ENCODE assay signal across 8 cellular contexts in genomic region chr2:65186872-65187851, GRCh38. TPM values are rescaled to one million over a fixed set of nuclear protein-coding genes. Genes with fewer than 3 reads are reported as not detected.
DNase-seq lines count a peak whose midpoint lies in the region; ATAC-seq and TF ChIP-seq lines count a peak whose summit lies in the region.

No MANE protein-coding gene starts in this region.

- ATAC-seq in HG02798 (IDR thresholded peaks at IDR 0.05; ENCODE audit: poor library complexity, unreplicated experiment) (peak; percentile 76), GM18505 (IDR thresholded peaks at IDR 0.05; ENCODE audit: unreplicated experiment) (no peak)

- H3K27me3 ChIP-seq in GM06990 (replicated peaks; ENCODE audit: control insufficient read depth, insufficient read depth, low read length) = no peaks in the 10 kb centered on the region

- TF ChIP-seq POLR2A in GM18505 (IDR thresholded peaks at IDR 0.05; ENCODE audit: borderline replicate concordance, extremely low read depth, insufficient read depth, insufficient read length) = no peak

- H3K4me3 ChIP-seq in GM06990 (replicated peaks; ENCODE audit: low read depth, low read length) = no peak overlapping the region

- TF ChIP-seq CTCF in GM06990 (IDR thresholded peaks at IDR 0.05; ENCODE audit: insufficient read depth, low read length, poor library complexity, severe bottlenecking) = peak; percentile 87

- no peaks in the 10 kb centered on the region for H3K36me3 ChIP-seq in GM06990 (ENCODE audit: control insufficient read depth, insufficient read depth, low read length)

- no peak for DNase-seq in GM06990 (ENCODE audit: extremely low read depth, insufficient read length)
- peak; percentile 81 for DNase-seq in NCI-H2227 (lab: John Stamatoyannopoulos, UW; ENCODE audit: unreplicated experiment)
- peak; percentile 42 for DNase-seq in activated CD4-positive, alpha-beta T cell treated with anti-CD3 and anti-CD28 coated beads for 1 hour
- peak; percentile 80 for DNase-seq in cerebellum (ENCODE audit: low spot score)
- DNase-seq in kidney tubule cell (ENCODE audit: low spot score) = peak; percentile 79
- DNase-seq in stimulated activated CD4-positive, alpha-beta T cell treated with anti-CD3 and anti-CD28 coated beads, Interleukin-1b, Interleukin-23, amount 100 ng/mL, for 48 hours = peak; percentile 51

RNA-seq across cellular contexts. Expression of gene ACTR2, which starts 40.5 kb away (rescaled TPM):
- total RNA-seq in cerebellum = 84.7 TPM

RNA-seq across cellular contexts. Expression of gene RAB1A, which starts 57.3 kb away (rescaled TPM):
- total RNA-seq in cerebellum = 75.6 TPM
